In the genomic region with DNA sequence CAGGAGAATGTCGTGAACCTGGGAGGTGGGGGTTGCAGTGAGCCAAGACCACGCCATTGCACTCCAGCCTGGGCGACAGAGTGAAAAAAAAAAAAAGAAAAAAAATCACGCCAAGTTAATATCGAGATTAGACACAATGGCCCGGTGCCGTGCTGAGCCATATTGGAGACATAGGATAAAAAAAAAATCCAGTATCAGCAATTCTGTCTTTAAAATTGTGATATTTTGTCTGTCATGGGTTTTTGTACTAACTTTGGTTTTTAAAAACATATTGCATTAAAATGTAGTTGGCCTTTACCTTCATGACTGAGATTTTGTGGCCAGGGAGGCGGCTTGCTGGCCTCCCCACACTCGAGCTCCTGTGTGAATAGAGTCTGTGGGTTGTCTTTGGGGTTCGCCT, we compare ENCODE assay signal across 26 cellular contexts.
"Had no signal": no experiment of that assay in that cellular context is flagged by ENCODE, and none has a peak within 500 bp of the region (broad histone marks: within the 10 kb centered on the region; RNA-seq: fewer than 3 reads in every experiment).

No MANE protein-coding gene starts in this region.

- H3K27ac Mint-ChIP-seq: immature natural killer cell; mesothelial cell of epicardium; natural killer cell; nephron progenitor cell; progenitor cell of endocrine pancreas; stimulated activated memory B cell treated with anti-CD40 and anti-IgM and Interleukin-4, amounts not matched to agents 10 μg/mL and 1 μg/mL and 100 μg/mL, for 72 hours had no signal

- H3K4me3 ChIP-seq: left ventricle myocardium inferior, lung, ovary, right atrium auricular region, sigmoid colon, tibial nerve, upper lobe of left lung, vagina had no signal

- H3K9me3 Mint-ChIP-seq: immature natural killer cell; naive B cell; natural killer cell; stimulated activated memory B cell treated with anti-CD40 and anti-IgM and Interleukin-4, amounts not matched to agents 10 μg/mL and 1 μg/mL and 100 μg/mL, for 72 hours; stimulated activated naive CD8-positive, alpha-beta T cell treated with anti-CD3 and anti-CD28 coated beads, Interleukin-15, amount 100 ng/mL, for 72 hours had no signal

- H3K4me1 ChIP-seq: vagina had no signal

- ATAC-seq: natural killer cell; stimulated activated memory B cell treated with anti-CD40 and anti-IgM and Interleukin-4, amounts not matched to agents 10 μg/mL and 1 μg/mL and 100 μg/mL, for 72 hours; stimulated activated naive CD8-positive, alpha-beta T cell treated with anti-CD3 and anti-CD28 coated beads, Interleukin-15, amount 100 ng/mL, for 72 hours had no signal

- FAIRE-seq: islet of Langerhans, small intestine had no signal

- H3K4me3 Mint-ChIP-seq: immature natural killer cell; mesothelial cell of epicardium; naive B cell; natural killer cell; nephron progenitor cell; stimulated activated memory B cell treated with anti-CD40 and anti-IgM and Interleukin-4, amounts not matched to agents 10 μg/mL and 1 μg/mL and 100 μg/mL, for 72 hours; stimulated activated naive CD8-positive, alpha-beta T cell treated with anti-CD3 and anti-CD28 coated beads, Interleukin-15, amount 100 ng/mL, for 72 hours had no signal

- H3K36me3 ChIP-seq: left ventricle myocardium inferior, ovary, right atrium auricular region, sigmoid colon, tibial nerve, upper lobe of left lung, vagina had no signal

- H3K27ac ChIP-seq: left ventricle myocardium inferior, ovary, right atrium auricular region, sigmoid colon, tibial nerve, upper lobe of left lung, vagina had no signal

- DNase-seq: hypothalamus; immature natural killer cell; left ventricle myocardium inferior; mesendoderm; naive B cell; natural killer cell; nephron progenitor cell; ovary; sigmoid colon; small intestine; stimulated activated CD4-positive, alpha-beta T cell treated with anti-CD3 and anti-CD28 coated beads, Interleukin-1b, Interleukin-23, amount 100 ng/mL, for 48 hours; stimulated activated CD4-positive, alpha-beta T cell treated with anti-CD3 and anti-CD28 coated beads, Interleukin-2, amount 100 ng/mL, for 48 hours; stimulated activated CD4-positive, alpha-beta T cell treated with anti-CD3 and anti-CD28 coated beads, Interleukin-4, amount 100 ng/mL, for 4 hours; stimulated activated CD8-positive, alpha-beta memory T cell treated with anti-CD3 and anti-CD28 coated beads, Interleukin-4, amount 100 ng/mL, for 48 hours; stimulated activated naive CD4-positive, alpha-beta T cell treated with Interleukin-2 at 50 U/mL for 16 hours; stimulated activated naive CD8-positive, alpha-beta T cell treated with anti-CD3 and anti-CD28 coated beads, Interleukin-15, amount 100 ng/mL, for 72 hours; substantia nigra; upper lobe of left lung had no signal

- H3K27me3 ChIP-seq: ovary, right atrium auricular region, sigmoid colon, tibial nerve, upper lobe of left lung, vagina had no signal

- H3K36me3 Mint-ChIP-seq: immature natural killer cell; mesothelial cell of epicardium; naive B cell; natural killer cell; stimulated activated memory B cell treated with anti-CD40 and anti-IgM and Interleukin-4, amounts not matched to agents 10 μg/mL and 1 μg/mL and 100 μg/mL, for 72 hours had no signal

- H3K9me3 ChIP-seq: left ventricle myocardium inferior, ovary, right atrium auricular region, sigmoid colon, tibial nerve, upper lobe of left lung, vagina had no signal
